ENCODE assay signal across 1 cellular context in the genomic region with DNA sequence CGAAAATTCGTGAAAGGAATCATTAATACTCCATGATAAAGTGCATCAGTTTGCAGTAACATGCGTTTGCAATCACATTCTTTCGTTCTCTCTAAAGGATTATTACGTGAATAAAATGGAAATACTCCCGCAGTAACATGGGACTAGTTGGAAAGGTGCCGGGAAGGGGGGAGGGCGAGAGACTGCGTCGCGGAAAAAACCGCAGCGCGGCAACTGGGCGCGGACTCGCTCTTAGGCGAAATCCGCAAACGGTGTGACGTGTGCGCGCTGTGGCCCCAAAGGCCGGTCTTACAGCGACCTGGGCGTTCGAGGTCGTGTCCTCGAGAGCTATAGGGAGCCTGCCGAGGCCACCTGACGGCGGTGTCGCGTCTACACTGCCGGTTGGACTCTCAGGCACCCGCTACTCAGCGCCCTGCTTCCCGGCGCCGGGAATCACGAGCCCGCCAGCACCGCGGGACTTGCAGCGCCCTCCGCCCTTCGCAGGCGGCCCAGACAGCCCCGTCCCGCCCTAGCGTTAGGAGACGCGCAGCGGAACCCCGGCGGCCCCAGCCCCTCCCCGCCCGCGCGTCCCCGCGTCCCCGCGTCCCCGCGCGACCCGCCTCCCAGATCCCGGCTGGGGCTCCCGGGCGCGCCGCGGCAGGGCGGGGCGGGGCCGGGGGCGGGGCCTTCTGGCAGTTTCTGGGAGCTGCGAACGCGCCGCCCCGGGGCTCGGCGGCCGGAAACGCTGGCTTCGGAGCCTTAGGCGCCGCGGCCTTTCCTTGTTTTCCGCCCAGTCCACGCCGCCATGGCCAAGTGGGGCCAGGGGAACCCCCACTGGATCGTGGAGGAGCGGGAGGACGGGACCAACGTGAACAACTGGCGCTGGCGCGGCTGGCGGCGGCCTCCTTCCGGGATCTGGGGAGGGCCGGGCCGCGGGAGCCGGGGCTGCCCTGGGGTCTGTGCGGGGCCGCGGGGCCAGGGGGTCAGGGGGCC.
TF ChIP-seq lines count a peak whose summit lies in the region.

No MANE protein-coding gene starts in this region.

TF ChIP-seq in HepG2, 621 proteins besides CTCF, POLR2A, EP300 and RAD21 (continued from another document and continues in another):
- TF ChIP-seq, protein P1, sequence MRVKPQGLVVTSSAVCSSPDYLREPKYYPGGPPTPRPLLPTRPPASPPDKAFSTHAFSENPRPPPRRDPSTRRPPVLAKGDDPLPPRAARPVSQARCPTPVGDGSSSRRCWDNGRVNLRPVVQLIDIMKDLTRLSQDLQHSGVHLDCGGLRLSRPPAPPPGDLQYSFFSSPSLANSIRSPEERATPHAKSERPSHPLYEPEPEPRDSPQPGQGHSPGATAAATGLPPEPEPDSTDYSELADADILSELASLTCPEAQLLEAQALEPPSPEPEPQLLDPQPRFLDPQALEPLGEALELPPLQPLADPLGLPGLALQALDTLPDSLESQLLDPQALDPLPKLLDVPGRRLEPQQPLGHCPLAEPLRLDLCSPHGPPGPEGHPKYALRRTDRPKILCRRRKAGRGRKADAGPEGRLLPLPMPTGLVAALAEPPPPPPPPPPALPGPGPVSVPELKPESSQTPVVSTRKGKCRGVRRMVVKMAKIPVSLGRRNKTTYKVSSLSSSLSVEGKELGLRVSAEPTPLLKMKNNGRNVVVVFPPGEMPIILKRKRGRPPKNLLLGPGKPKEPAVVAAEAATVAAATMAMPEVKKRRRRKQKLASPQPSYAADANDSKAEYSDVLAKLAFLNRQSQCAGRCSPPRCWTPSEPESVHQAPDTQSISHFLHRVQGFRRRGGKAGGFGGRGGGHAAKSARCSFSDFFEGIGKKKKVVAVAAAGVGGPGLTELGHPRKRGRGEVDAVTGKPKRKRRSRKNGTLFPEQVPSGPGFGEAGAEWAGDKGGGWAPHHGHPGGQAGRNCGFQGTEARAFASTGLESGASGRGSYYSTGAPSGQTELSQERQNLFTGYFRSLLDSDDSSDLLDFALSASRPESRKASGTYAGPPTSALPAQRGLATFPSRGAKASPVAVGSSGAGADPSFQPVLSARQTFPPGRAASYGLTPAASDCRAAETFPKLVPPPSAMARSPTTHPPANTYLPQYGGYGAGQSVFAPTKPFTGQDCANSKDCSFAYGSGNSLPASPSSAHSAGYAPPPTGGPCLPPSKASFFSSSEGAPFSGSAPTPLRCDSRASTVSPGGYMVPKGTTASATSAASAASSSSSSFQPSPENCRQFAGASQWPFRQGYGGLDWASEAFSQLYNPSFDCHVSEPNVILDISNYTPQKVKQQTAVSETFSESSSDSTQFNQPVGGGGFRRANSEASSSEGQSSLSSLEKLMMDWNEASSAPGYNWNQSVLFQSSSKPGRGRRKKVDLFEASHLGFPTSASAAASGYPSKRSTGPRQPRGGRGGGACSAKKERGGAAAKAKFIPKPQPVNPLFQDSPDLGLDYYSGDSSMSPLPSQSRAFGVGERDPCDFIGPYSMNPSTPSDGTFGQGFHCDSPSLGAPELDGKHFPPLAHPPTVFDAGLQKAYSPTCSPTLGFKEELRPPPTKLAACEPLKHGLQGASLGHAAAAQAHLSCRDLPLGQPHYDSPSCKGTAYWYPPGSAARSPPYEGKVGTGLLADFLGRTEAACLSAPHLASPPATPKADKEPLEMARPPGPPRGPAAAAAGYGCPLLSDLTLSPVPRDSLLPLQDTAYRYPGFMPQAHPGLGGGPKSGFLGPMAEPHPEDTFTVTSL (CRISPR knock-in tag; IDR thresholded peaks at IDR 0.05; ENCODE audit: borderline replicate concordance): no peak; the same call in 1 of the 2 replicates
- TF ChIP-seq PHF21A (CRISPR knock-in tag; IDR thresholded peaks at IDR 0.05) (peak; percentile 68), CAMTA2 (CRISPR knock-in tag; IDR thresholded peaks at IDR 0.05; ENCODE audit: borderline replicate concordance) (0 out of 2 replicates have a peak, but pooled peaks have one; percentile 56), MEIS2 (CRISPR knock-in tag; IDR thresholded peaks at IDR 0.05) (peak; percentile 61), ZNF790 (CRISPR knock-in tag; IDR thresholded peaks at IDR 0.05; ENCODE audit: borderline replicate concordance) (peak; percentile 97), ZFX (CRISPR knock-in tag; IDR thresholded peaks at IDR 0.05; ENCODE audit: low read depth) (peak; percentile 99), ELF1 (CRISPR knock-in tag; IDR thresholded peaks at IDR 0.05) (peak; percentile 66), ZKSCAN1 (IDR thresholded peaks at IDR 0.05; ENCODE audit: low read length) (no peak), NFYB (CRISPR knock-in tag; IDR thresholded peaks at IDR 0.05) (no peak; the same call in none of the 2 replicates), ZNF3 (CRISPR knock-in tag; IDR thresholded peaks at IDR 0.05) (peak; percentile 66; the same call in 1 of the 2 replicates), FOXK1 (CRISPR knock-in tag; IDR thresholded peaks at IDR 0.05; ENCODE audit: borderline replicate concordance, low read depth) (peak; percentile 18; the same call in 1 of the 2 replicates), SOX6 (IDR thresholded peaks at IDR 0.05) (no peak), SOX6 (CRISPR knock-in tag; IDR thresholded peaks at IDR 0.05) (peak; percentile 74), GZF1 (CRISPR knock-in tag; IDR thresholded peaks at IDR 0.05) (peak; percentile 40; the same call in 1 of the 2 replicates), HNRNPL (IDR thresholded peaks at IDR 0.05; ENCODE audit: low read depth, low read length) (no peak), GATAD1 (CRISPR knock-in tag; IDR thresholded peaks at IDR 0.05) (peak; percentile 70), ZNF567 (CRISPR knock-in tag; IDR thresholded peaks at IDR 0.05; ENCODE audit: borderline replicate concordance) (no peak), ZNF83 (CRISPR knock-in tag; IDR thresholded peaks at IDR 0.05; ENCODE audit: borderline replicate concordance) (no peak), PAX8 (CRISPR knock-in tag; IDR thresholded peaks at IDR 0.05; ENCODE audit: borderline replicate concordance) (peak; percentile 24; the same call in 1 of the 2 replicates), GATA4 (IDR thresholded peaks at IDR 0.05; ENCODE audit: borderline replicate concordance, low read depth) (peak; percentile 30; the same call in 1 of the 2 replicates), SIN3A (IDR thresholded peaks at IDR 0.05; ENCODE audit: borderline replicate concordance, low read depth, low read length) (peak; percentile 35; the same call in 1 of the 2 replicates), ZNF496 (CRISPR knock-in tag; IDR thresholded peaks at IDR 0.05; ENCODE audit: insufficient replicate concordance) (no peak), TP53 (CRISPR knock-in tag; conservative IDR thresholded peaks at IDR 0.05) (no peak), KAT2B (IDR thresholded peaks at IDR 0.05; ENCODE audit: borderline replicate concordance, low read depth, low read length) (no peak), KAT7 (CRISPR knock-in tag; IDR thresholded peaks at IDR 0.05; ENCODE audit: borderline replicate concordance) (peak; percentile 85; the same call in 1 of the 2 replicates), CBX1 (IDR thresholded peaks at IDR 0.05; ENCODE audit: low read depth) (peak; percentile 98), TBL1XR1 (IDR thresholded peaks at IDR 0.05; ENCODE audit: borderline replicate concordance, low read length, partially characterized antibody) (peak; percentile 29), PITX1 (CRISPR knock-in tag; IDR thresholded peaks at IDR 0.05) (peak; percentile 57), CREB1 (IDR thresholded peaks at IDR 0.05) (peak; percentile 87), CREB1 (CRISPR knock-in tag; IDR thresholded peaks at IDR 0.05) (peak; percentile 75)
- TF ChIP-seq, protein P2, sequence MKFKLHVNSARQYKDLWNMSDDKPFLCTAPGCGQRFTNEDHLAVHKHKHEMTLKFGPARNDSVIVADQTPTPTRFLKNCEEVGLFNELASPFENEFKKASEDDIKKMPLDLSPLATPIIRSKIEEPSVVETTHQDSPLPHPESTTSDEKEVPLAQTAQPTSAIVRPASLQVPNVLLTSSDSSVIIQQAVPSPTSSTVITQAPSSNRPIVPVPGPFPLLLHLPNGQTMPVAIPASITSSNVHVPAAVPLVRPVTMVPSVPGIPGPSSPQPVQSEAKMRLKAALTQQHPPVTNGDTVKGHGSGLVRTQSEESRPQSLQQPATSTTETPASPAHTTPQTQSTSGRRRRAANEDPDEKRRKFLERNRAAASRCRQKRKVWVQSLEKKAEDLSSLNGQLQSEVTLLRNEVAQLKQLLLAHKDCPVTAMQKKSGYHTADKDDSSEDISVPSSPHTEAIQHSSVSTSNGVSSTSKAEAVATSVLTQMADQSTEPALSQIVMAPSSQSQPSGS (CRISPR knock-in tag; IDR thresholded peaks at IDR 0.05): peak; percentile 86; the same call in 1 of the 2 replicates
- TF ChIP-seq, protein P3, sequence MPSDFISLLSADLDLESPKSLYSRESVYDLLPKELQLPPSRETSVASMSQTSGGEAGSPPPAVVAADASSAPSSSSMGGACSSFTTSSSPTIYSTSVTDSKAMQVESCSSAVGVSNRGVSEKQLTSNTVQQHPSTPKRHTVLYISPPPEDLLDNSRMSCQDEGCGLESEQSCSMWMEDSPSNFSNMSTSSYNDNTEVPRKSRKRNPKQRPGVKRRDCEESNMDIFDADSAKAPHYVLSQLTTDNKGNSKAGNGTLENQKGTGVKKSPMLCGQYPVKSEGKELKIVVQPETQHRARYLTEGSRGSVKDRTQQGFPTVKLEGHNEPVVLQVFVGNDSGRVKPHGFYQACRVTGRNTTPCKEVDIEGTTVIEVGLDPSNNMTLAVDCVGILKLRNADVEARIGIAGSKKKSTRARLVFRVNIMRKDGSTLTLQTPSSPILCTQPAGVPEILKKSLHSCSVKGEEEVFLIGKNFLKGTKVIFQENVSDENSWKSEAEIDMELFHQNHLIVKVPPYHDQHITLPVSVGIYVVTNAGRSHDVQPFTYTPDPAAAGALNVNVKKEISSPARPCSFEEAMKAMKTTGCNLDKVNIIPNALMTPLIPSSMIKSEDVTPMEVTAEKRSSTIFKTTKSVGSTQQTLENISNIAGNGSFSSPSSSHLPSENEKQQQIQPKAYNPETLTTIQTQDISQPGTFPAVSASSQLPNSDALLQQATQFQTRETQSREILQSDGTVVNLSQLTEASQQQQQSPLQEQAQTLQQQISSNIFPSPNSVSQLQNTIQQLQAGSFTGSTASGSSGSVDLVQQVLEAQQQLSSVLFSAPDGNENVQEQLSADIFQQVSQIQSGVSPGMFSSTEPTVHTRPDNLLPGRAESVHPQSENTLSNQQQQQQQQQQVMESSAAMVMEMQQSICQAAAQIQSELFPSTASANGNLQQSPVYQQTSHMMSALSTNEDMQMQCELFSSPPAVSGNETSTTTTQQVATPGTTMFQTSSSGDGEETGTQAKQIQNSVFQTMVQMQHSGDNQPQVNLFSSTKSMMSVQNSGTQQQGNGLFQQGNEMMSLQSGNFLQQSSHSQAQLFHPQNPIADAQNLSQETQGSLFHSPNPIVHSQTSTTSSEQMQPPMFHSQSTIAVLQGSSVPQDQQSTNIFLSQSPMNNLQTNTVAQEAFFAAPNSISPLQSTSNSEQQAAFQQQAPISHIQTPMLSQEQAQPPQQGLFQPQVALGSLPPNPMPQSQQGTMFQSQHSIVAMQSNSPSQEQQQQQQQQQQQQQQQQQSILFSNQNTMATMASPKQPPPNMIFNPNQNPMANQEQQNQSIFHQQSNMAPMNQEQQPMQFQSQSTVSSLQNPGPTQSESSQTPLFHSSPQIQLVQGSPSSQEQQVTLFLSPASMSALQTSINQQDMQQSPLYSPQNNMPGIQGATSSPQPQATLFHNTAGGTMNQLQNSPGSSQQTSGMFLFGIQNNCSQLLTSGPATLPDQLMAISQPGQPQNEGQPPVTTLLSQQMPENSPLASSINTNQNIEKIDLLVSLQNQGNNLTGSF (CRISPR knock-in tag; IDR thresholded peaks at IDR 0.05): no peak
- TF ChIP-seq, protein P4, sequence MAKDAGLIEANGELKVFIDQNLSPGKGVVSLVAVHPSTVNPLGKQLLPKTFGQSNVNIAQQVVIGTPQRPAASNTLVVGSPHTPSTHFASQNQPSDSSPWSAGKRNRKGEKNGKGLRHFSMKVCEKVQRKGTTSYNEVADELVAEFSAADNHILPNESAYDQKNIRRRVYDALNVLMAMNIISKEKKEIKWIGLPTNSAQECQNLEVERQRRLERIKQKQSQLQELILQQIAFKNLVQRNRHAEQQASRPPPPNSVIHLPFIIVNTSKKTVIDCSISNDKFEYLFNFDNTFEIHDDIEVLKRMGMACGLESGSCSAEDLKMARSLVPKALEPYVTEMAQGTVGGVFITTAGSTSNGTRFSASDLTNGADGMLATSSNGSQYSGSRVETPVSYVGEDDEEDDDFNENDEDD (CRISPR knock-in tag; IDR thresholded peaks at IDR 0.05; ENCODE audit: borderline replicate concordance): peak; percentile 90; the same call in 1 of the 2 replicates
- TF ChIP-seq, protein P5, sequence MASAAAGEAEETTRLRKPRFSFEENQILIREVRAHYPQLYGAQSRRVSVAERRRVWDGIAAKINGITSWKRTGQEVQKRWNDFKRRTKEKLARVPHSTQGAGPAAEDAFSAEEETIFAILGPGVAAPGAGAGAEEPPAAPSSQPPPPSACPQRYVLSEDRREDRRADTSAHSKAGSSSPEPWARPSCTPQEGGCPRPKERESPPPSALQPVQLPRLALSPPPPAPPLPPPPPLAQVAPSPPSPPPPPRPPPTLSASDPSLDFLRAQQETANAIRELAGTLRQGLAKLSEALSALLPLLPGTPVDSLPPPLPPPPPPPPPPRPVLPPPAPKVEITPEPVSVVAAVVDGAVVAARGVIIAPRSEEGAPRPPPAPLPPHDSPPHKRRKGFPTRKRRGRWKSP (CRISPR knock-in tag; IDR thresholded peaks at IDR 0.05): peak; percentile 99
- TF ChIP-seq, protein P6, sequence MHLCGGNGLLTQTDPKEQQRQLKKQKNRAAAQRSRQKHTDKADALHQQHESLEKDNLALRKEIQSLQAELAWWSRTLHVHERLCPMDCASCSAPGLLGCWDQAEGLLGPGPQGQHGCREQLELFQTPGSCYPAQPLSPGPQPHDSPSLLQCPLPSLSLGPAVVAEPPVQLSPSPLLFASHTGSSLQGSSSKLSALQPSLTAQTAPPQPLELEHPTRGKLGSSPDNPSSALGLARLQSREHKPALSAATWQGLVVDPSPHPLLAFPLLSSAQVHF (CRISPR knock-in tag; IDR thresholded peaks at IDR 0.05): peak; percentile 96
- TF ChIP-seq, protein P7, sequence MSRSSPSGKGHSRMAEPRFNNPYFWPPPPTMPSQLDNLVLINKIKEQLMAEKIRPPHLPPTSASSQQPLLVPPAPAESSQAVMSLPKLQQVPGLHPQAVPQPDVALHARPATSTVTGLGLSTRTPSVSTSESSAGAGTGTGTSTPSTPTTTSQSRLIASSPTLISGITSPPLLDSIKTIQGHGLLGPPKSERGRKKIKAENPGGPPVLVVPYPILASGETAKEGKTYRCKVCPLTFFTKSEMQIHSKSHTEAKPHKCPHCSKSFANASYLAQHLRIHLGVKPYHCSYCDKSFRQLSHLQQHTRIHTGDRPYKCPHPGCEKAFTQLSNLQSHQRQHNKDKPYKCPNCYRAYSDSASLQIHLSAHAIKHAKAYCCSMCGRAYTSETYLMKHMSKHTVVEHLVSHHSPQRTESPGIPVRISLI (CRISPR knock-in tag; IDR thresholded peaks at IDR 0.05; ENCODE audit: borderline replicate concordance): peak; percentile 57; the same call in 1 of the 2 replicates
